In the genomic region with DNA sequence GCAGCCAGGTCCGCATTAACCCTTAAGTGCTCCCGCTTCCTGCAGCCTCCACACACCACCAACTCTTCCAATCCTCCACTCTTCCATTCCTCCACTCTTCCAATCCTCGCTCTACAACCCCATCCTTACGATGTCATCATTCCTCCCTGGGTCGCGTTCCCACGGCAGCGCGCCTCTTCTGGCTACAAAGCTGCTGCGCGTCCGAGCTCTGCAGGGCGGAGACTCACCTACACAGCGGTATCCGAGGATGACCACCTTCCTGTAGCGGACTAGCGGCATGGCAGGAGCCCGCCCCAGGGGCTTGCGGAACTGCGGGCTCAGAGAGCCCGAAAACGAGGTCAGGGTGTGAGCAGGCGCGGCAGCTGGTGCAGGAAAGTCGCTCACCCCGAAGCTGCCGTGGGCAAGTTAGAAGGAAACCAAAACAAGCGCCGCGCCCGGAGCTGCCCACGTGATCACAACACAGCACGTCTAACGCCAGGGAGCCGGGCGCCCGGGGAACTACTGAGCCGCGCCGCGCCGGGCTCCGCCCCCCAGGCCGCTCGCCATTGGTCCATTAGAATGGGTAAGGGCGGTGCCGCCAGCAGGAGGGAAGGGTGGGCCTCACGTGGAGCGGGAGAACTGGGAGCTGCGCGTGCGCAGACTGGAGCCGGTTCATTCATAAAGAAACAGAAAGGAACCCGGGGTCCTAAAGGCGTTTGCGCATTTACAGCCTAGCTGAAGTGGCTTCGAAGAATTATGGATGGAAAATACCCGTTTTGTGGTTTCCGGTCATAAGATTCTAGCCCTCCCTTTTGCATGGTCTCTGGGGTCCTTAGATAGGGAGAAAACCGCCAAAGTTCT, we compare ENCODE assay signal across 1 cellular context.
TF ChIP-seq lines count a peak whose summit lies in the region.

A gene with protein sequence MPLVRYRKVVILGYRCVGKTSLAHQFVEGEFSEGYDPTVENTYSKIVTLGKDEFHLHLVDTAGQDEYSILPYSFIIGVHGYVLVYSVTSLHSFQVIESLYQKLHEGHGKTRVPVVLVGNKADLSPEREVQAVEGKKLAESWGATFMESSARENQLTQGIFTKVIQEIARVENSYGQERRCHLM (minus strand): TSS at position 473 of the 840 bp plus-strand sequence. CDS start 194 bp downstream, at position 279.

TF ChIP-seq in HEK293, 187 proteins besides CTCF, POLR2A, EP300 and RAD21 (continued from another document and continues in another):
- TF ChIP-seq ATF2 (tag by site-specific recombination; IDR thresholded peaks at IDR 0.05; ENCODE audit: low read depth) = 0 out of 2 replicates have a peak, but pooled peaks have one; percentile 25
- TF ChIP-seq ZNF501 (tag by site-specific recombination; IDR thresholded peaks at IDR 0.05) = peak; percentile 86
- peak; percentile 92 for TF ChIP-seq ZNF366 (tag by site-specific recombination; conservative IDR thresholded peaks at IDR 0.05)
- peak; percentile 72 for TF ChIP-seq ZXDB (tag by site-specific recombination; IDR thresholded peaks at IDR 0.05)
- peak; percentile 63; the same call in 1 of the 2 replicates for TF ChIP-seq ZNF449 (tag by site-specific recombination; IDR thresholded peaks at IDR 0.05)
- no peak for TF ChIP-seq ZNF112 (tag by site-specific recombination; IDR thresholded peaks at IDR 0.05)
- TF ChIP-seq ZNF549 (tag by site-specific recombination; IDR thresholded peaks at IDR 0.05) = no peak
- peak; percentile 77 for TF ChIP-seq TCF7L2 (IDR thresholded peaks at IDR 0.05; ENCODE audit: borderline replicate concordance, low read depth, low read length)
- no peak for TF ChIP-seq YY1 (tag by site-specific recombination; IDR thresholded peaks at IDR 0.05)
- TF ChIP-seq GLI4 (tag by site-specific recombination; IDR thresholded peaks at IDR 0.05) = no peak
- TF ChIP-seq ZNF692 (tag by site-specific recombination; IDR thresholded peaks at IDR 0.05) = peak; percentile 40; the same call in 1 of the 2 replicates
- TF ChIP-seq GLIS2 (tag by site-specific recombination; IDR thresholded peaks at IDR 0.05) = peak; percentile 69
- TF ChIP-seq ZNF596 (tag by site-specific recombination; IDR thresholded peaks at IDR 0.05) = no peak
- TF ChIP-seq ZFP37 (tag by site-specific recombination; IDR thresholded peaks at IDR 0.05) = peak; percentile 85
- TF ChIP-seq ZFP69B (tag by site-specific recombination; IDR thresholded peaks at IDR 0.05) = 0 out of 2 replicates have a peak, but pooled peaks have one; percentile 15
- TF ChIP-seq, protein P1, sequence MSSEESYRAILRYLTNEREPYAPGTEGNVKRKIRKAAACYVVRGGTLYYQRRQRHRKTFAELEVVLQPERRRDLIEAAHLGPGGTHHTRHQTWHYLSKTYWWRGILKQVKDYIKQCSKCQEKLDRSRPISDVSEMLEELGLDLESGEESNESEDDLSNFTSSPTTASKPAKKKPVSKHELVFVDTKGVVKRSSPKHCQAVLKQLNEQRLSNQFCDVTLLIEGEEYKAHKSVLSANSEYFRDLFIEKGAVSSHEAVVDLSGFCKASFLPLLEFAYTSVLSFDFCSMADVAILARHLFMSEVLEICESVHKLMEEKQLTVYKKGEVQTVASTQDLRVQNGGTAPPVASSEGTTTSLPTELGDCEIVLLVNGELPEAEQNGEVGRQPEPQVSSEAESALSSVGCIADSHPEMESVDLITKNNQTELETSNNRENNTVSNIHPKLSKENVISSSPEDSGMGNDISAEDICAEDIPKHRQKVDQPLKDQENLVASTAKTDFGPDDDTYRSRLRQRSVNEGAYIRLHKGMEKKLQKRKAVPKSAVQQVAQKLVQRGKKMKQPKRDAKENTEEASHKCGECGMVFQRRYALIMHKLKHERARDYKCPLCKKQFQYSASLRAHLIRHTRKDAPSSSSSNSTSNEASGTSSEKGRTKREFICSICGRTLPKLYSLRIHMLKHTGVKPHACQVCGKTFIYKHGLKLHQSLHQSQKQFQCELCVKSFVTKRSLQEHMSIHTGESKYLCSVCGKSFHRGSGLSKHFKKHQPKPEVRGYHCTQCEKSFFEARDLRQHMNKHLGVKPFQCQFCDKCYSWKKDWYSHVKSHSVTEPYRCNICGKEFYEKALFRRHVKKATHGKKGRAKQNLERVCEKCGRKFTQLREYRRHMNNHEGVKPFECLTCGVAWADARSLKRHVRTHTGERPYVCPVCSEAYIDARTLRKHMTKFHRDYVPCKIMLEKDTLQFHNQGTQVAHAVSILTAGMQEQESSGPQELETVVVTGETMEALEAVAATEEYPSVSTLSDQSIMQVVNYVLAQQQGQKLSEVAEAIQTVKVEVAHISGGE (tag by site-specific recombination; conservative IDR thresholded peaks at IDR 0.05; ENCODE audit: low read depth) = peak; percentile 38; the same call in 1 of the 2 replicates
- TF ChIP-seq ZNF155 (tag by site-specific recombination; IDR thresholded peaks at IDR 0.05) = no peak
- TF ChIP-seq, protein P2, sequence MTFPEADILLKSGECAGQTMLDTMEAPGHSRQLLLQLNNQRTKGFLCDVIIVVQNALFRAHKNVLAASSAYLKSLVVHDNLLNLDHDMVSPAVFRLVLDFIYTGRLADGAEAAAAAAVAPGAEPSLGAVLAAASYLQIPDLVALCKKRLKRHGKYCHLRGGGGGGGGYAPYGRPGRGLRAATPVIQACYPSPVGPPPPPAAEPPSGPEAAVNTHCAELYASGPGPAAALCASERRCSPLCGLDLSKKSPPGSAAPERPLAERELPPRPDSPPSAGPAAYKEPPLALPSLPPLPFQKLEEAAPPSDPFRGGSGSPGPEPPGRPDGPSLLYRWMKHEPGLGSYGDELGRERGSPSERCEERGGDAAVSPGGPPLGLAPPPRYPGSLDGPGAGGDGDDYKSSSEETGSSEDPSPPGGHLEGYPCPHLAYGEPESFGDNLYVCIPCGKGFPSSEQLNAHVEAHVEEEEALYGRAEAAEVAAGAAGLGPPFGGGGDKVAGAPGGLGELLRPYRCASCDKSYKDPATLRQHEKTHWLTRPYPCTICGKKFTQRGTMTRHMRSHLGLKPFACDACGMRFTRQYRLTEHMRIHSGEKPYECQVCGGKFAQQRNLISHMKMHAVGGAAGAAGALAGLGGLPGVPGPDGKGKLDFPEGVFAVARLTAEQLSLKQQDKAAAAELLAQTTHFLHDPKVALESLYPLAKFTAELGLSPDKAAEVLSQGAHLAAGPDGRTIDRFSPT (tag by site-specific recombination; IDR thresholded peaks at IDR 0.05) = peak; percentile 79
- TF ChIP-seq ZNF2 (tag by site-specific recombination; IDR thresholded peaks at IDR 0.05) = peak; percentile 92
- TF ChIP-seq IKZF3 (tag by site-specific recombination; IDR thresholded peaks at IDR 0.05) = peak; percentile 51
- peak; percentile 62; the same call in 1 of the 2 replicates for TF ChIP-seq ZNF777 (tag by site-specific recombination; IDR thresholded peaks at IDR 0.05; ENCODE audit: borderline replicate concordance)
- peak; percentile 48; the same call in 1 of the 2 replicates for TF ChIP-seq ZNF398 (tag by site-specific recombination; IDR thresholded peaks at IDR 0.05)
- TF ChIP-seq ZBTB20 (tag by site-specific recombination; IDR thresholded peaks at IDR 0.05) = peak; percentile 75
- TF ChIP-seq FEZF1 (tag by site-specific recombination; IDR thresholded peaks at IDR 0.05) = peak; percentile 83
- peak; percentile 47; the same call in 1 of the 2 replicates for TF ChIP-seq ZNF394 (tag by site-specific recombination; IDR thresholded peaks at IDR 0.05; ENCODE audit: borderline replicate concordance)
- peak; percentile 17; the same call in 1 of the 2 replicates for TF ChIP-seq KLF7 (tag by site-specific recombination; IDR thresholded peaks at IDR 0.05; ENCODE audit: borderline replicate concordance)
- peak; percentile 19; the same call in 1 of the 2 replicates for TF ChIP-seq ZSCAN30 (tag by site-specific recombination; IDR thresholded peaks at IDR 0.05)
- peak; percentile 31; the same call in 1 of the 2 replicates for TF ChIP-seq PATZ1 (tag by site-specific recombination; IDR thresholded peaks at IDR 0.05)
- TF ChIP-seq ZBTB8A (tag by site-specific recombination; IDR thresholded peaks at IDR 0.05) = peak; percentile 85
- TF ChIP-seq GLIS1 (tag by site-specific recombination; IDR thresholded peaks at IDR 0.05) = peak; percentile 59
- TF ChIP-seq ZBTB26 (tag by site-specific recombination; optimal IDR thresholded peaks at IDR 0.05) = peak; percentile 94
- peak; percentile 46; the same call in 1 of the 2 replicates for TF ChIP-seq ZNF580 (tag by site-specific recombination; IDR thresholded peaks at IDR 0.05)
- no peak for TF ChIP-seq ZNF266 (tag by site-specific recombination; IDR thresholded peaks at IDR 0.05; ENCODE audit: low read depth)
- TF ChIP-seq ZNF555 (tag by site-specific recombination; conservative IDR thresholded peaks at IDR 0.05) = no peak
- TF ChIP-seq, protein P3, sequence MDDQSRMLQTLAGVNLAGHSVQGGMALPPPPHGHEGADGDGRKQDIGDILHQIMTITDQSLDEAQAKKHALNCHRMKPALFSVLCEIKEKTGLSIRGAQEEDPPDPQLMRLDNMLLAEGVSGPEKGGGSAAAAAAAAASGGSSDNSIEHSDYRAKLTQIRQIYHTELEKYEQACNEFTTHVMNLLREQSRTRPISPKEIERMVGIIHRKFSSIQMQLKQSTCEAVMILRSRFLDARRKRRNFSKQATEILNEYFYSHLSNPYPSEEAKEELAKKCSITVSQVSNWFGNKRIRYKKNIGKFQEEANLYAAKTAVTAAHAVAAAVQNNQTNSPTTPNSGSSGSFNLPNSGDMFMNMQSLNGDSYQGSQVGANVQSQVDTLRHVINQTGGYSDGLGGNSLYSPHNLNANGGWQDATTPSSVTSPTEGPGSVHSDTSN (CRISPR knock-in tag; IDR thresholded peaks at IDR 0.05) = 0 out of 2 replicates have a peak, but pooled peaks have one; percentile 35
- TF ChIP-seq ZNF423 (tag by site-specific recombination; IDR thresholded peaks at IDR 0.05) = peak; percentile 88
- no peak for TF ChIP-seq YY2 (tag by site-specific recombination; IDR thresholded peaks at IDR 0.05)
